17 cellular contexts compared by ENCODE assay signal in genomic region chr5:97164846-97165245, GRCh38. TPM values are rescaled to one million over a fixed set of nuclear protein-coding genes. Genes with fewer than 3 reads are reported as not detected.
DNase-seq lines count a peak whose midpoint lies in the region; ATAC-seq and TF ChIP-seq lines count a peak whose summit lies in the region.
"Had no signal": no experiment of that assay in that cellular context is flagged by ENCODE, and none has a peak within 500 bp of the region (broad histone marks: within the 10 kb centered on the region; RNA-seq: fewer than 3 reads in every experiment).

No MANE protein-coding gene starts in this region.

- peaks cover 0 to 2% (median 0%) of the 10 kb centered on the region in 9 donors for H3K9me3 Mint-ChIP-seq in naive thymus-derived CD8-positive, alpha-beta T cell
- H3K9me3 Mint-ChIP-seq in mesothelial cell of epicardium, result no peaks in the 10 kb centered on the region
- H3K9me3 Mint-ChIP-seq: stimulated activated naive CD8-positive, alpha-beta T cell treated with anti-CD3 and anti-CD28 coated beads, Interleukin-15, Interleukin-2, amounts not matched to agents 100 ng/mL and 50 ng/mL, for 24 hours had no signal

- H3K4me1 ChIP-seq in HEK293 (ENCODE audit: control insufficient read depth, insufficient read depth, low read length), result no peaks in the 10 kb centered on the region
- no peaks in the 10 kb centered on the region for H3K4me1 ChIP-seq in BE2C

- H3K27ac Mint-ChIP-seq in naive thymus-derived CD8-positive, alpha-beta T cell, result peak overlapping the region in 8 of 10 donors; percentile 13 to 74 (median 36)
- no peak overlapping the region for H3K27ac Mint-ChIP-seq in mesothelial cell of epicardium
- H3K27ac Mint-ChIP-seq: stimulated activated naive CD8-positive, alpha-beta T cell treated with anti-CD3 and anti-CD28 coated beads, Interleukin-15, Interleukin-2, amounts not matched to agents 100 ng/mL and 50 ng/mL, for 24 hours had no signal

- no peaks in the 10 kb centered on the region for H3K27me3 ChIP-seq in BE2C

- H3K36me3 ChIP-seq in HEK293 (ENCODE audit: control insufficient read depth in 2 of 2, insufficient read depth in 1 of 2, low read length in 2 of 2), result peaks cover 48 to 75% of the 10 kb centered on the region in 2 experiments
- peaks cover 36% of the 10 kb centered on the region for H3K36me3 ChIP-seq in BE2C

- H3K4me1 Mint-ChIP-seq in naive thymus-derived CD8-positive, alpha-beta T cell, result peaks cover 0 to 17% (median 10%) of the 10 kb centered on the region in 4 donors
- H3K4me1 Mint-ChIP-seq in mesothelial cell of epicardium, result no peaks in the 10 kb centered on the region

- CTCF ChIA-PET in HEK293 (lab: Yijun Ruan, JAX), result interaction anchor here (0.5 to 9.3 kb wide), 9 partner anchors 26 to 549 kb away, joined by 3 to 97 read pairs (median 5); no protein-coding TSS in a partner anchor

- H3K4me3 Mint-ChIP-seq in naive thymus-derived CD8-positive, alpha-beta T cell, result no peak overlapping the region
- no peak overlapping the region for H3K4me3 Mint-ChIP-seq in mesothelial cell of epicardium
- H3K4me3 Mint-ChIP-seq: stimulated activated naive CD8-positive, alpha-beta T cell treated with anti-CD3 and anti-CD28 coated beads, Interleukin-15, Interleukin-2, amounts not matched to agents 100 ng/mL and 50 ng/mL, for 24 hours had no signal

- no peaks in the 10 kb centered on the region for H3K27me3 Mint-ChIP-seq in naive thymus-derived CD8-positive, alpha-beta T cell
- no peaks in the 10 kb centered on the region for H3K27me3 Mint-ChIP-seq in mesothelial cell of epicardium (ENCODE audit: low read depth)
- H3K27me3 Mint-ChIP-seq: stimulated activated naive CD8-positive, alpha-beta T cell treated with anti-CD3 and anti-CD28 coated beads, Interleukin-15, Interleukin-2, amounts not matched to agents 100 ng/mL and 50 ng/mL, for 24 hours had no signal

- no peak overlapping the region for H3K27ac ChIP-seq in HEK293 (ENCODE audit: extremely low read depth, low read depth, low read length)
- H3K27ac ChIP-seq: SK-N-MC, skin epidermis had no signal

- TF ChIP-seq CTCF in HEK293 (tag by site-specific recombination; IDR thresholded peaks at IDR 0.05) (no peak), choroid plexus epithelial cell (conservative IDR thresholded peaks at IDR 0.05; ENCODE audit: low read depth, low read length) (no peak), BE2C (IDR thresholded peaks at IDR 0.05; ENCODE audit: low read depth, low read length) (no peak), mesothelial cell of epicardium (IDR thresholded peaks at IDR 0.05; ENCODE audit: unreplicated experiment) (no peak)

- H3K4me3 ChIP-seq in HEK293 (ENCODE audit: low read depth, low read length) (no peak overlapping the region), choroid plexus epithelial cell (ENCODE audit: low read depth, low read length) (no peak overlapping the region), BE2C (ENCODE audit: low read depth, low read length) (no peak overlapping the region)
- H3K4me3 ChIP-seq: SK-N-MC, skin epidermis had no signal

- no peak for DNase-seq in activated CD4-positive, CD25-positive, alpha-beta regulatory T cell (lab: John Stamatoyannopoulos, UW)
- DNase-seq in choroid plexus epithelial cell (ENCODE audit: low read depth), result peak; percentile 33
- no peak for DNase-seq in naive thymus-derived CD8-positive, alpha-beta T cell
- no peak for DNase-seq in BE2C
- DNase-seq in mesothelial cell of epicardium (ENCODE audit: low spot score in 2 of 2, unreplicated experiment in 2 of 2), result no peak
- DNase-seq in stimulated activated CD4-positive, alpha-beta T cell treated with anti-CD3 and anti-CD28 coated beads, Interleukin-4, amount 100 ng/mL, for 4 hours, result no peak
- DNase-seq: Kasumi-1, midbrain, NCI-H146, NCI-H446, occipital lobe had no signal

- H3K36me3 Mint-ChIP-seq in naive thymus-derived CD8-positive, alpha-beta T cell, result peaks cover 0 to 77% (median 7%) of the 10 kb centered on the region in 3 donors
- H3K36me3 Mint-ChIP-seq in mesothelial cell of epicardium, result peaks cover 16% of the 10 kb centered on the region

- ATAC-seq in activated CD4-positive, CD25-positive, alpha-beta regulatory T cell treated with anti-CD3 and anti-CD28 coated beads, Interleukin-2, amount 50 U/mL, for 24 hours, result peak; percentile 63 to 84
- no peak for ATAC-seq in naive thymus-derived CD8-positive, alpha-beta T cell

- H3K9me3 ChIP-seq in HEK293 (ENCODE audit: control insufficient read depth, insufficient read depth, low read depth, low read length) (no peaks in the 10 kb centered on the region), BE2C (no peaks in the 10 kb centered on the region)

- POLR2A ChIA-PET in HEK293 (lab: Yijun Ruan, JAX), result no interaction called here
- POLR2A ChIA-PET in naive thymus-derived CD8-positive, alpha-beta T cell (lab: Charles Lee), result no interaction called here

TF ChIP-seq in HEK293, 187 proteins besides CTCF, POLR2A, EP300 and RAD21:
- TF ChIP-seq ZSCAN16 (tag by site-specific recombination; IDR thresholded peaks at IDR 0.05), result no peak
- TF ChIP-seq SCRT2 (tag by site-specific recombination; IDR thresholded peaks at IDR 0.05), result peak; percentile 49

RNA-seq across cellular contexts. Expression of gene RIOK2, which starts 18.2 kb away (rescaled TPM):
- 10 to 100 TPM; 39.8 to 42.7 TPM for total RNA-seq in naive thymus-derived CD8-positive, alpha-beta T cell
- polyA plus RNA-seq in naive thymus-derived CD8-positive, alpha-beta T cell, result 10 to 100 TPM; 14.0 to 21.6 (median 20.5) TPM
- 58.1 TPM for polyA plus RNA-seq in BE2C (2012; ENCODE audit: insufficient read depth, insufficient read length, low read depth)
- 25.9 to 29.4 TPM (median 29.1 TPM) in 3 replicates for total RNA-seq in mesothelial cell of epicardium

RNA-seq across cellular contexts. Expression of gene LIX1, which starts 22.4 kb away (rescaled TPM):
- not detected for total RNA-seq in naive thymus-derived CD8-positive, alpha-beta T cell
- not detected for polyA plus RNA-seq in naive thymus-derived CD8-positive, alpha-beta T cell
- 2.0 TPM for polyA plus RNA-seq in BE2C (2012; ENCODE audit: insufficient read depth, insufficient read length, low read depth)
- total RNA-seq in mesothelial cell of epicardium, result 9.9 to 12.0 TPM (median 10.7 TPM) in 3 replicates
- total RNA-seq: A172 had no signal

Comparison
In these comparisons a context has a peak if more than half of its experiments do, and no peak if none do; other contexts are left out.
1. ATAC-seq: peak in activated CD4-positive, CD25-positive, alpha-beta regulatory T cell treated with anti-CD3 and anti-CD28 coated beads, Interleukin-2, amount 50 U/mL, for 24 hours (2 of 2); none in naive thymus-derived CD8-positive, alpha-beta T cell (0 of 2).
2. RNA of gene LIX1, which starts 22.4 kb away (total RNA-seq): 9.9 to 12.0 TPM in mesothelial cell of epicardium; not detected in naive thymus-derived CD8-positive, alpha-beta T cell; every median in the first group is over 10 times any median in the second.